In the genomic region with DNA sequence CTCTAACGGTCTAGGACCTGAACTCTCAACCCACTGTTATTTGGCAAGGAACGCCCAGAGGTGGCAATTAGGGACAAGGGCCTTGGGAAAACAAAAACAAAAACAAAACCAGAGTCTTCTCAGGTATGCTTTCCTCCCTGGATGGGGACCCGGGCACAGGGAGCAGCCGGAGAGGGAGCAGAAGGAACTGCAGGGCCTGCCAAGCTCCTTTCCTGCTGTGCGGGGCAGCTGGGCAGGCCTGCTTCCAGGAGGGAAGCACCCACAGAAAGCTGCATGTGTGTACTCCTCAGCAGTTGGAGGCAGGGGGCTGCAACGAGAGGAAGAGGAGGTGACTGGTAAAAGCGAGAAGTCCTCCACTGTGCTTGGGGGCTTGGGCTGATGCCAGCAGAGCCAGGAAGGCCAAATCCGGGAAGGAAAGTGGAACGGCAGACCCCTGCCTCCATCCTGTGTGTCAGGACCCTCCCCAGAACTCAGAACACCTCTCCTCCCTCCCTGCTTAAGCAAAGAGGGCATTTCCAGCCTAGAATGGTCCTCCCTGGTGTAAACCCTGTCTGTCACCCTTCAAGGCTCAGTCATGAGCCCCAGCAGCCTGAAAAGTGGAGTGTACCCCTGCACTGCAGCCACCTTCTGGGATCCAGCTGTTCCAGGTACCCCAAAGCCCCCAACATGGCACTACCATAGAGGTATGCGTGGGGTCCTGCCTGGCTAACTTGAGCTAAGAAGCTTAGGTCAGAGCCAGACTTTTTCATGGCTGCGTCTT, we compare ENCODE assay signal across 12 cellular contexts. TPM values are rescaled to one million over a fixed set of nuclear protein-coding genes. Genes with fewer than 3 reads are reported as not detected.
A peak's percentile ranks its signal among the peaks of the same experiment; 100 is the strongest.
DNase-seq lines count a peak whose midpoint lies in the region; ATAC-seq, FAIRE-seq and TF ChIP-seq lines count a peak whose summit lies in the region.
"Had no signal": no experiment of that assay in that cellular context is flagged by ENCODE, and none has a peak within 500 bp of the region (broad histone marks: within the 10 kb centered on the region; RNA-seq: fewer than 3 reads in every experiment).

No MANE protein-coding gene starts in this region.

- H4K20me1 ChIP-seq in H9 (ENCODE audit: control insufficient read depth, insufficient read depth, insufficient read length) (no peaks in the 10 kb centered on the region), GM12878 (ENCODE audit: control insufficient read depth, insufficient read depth) (no peaks in the 10 kb centered on the region)

- H3K23ac ChIP-seq in H9 (ENCODE audit: insufficient read length, low read depth, low read length): no peak overlapping the region

- no peak for FAIRE-seq in GM12878 (lab: Jason Lieb, UNC)
- FAIRE-seq: H54 had no signal

- TF ChIP-seq CTCF in CD14-positive monocyte (IDR thresholded peaks at IDR 0.05) (no peak), H9 (conservative IDR thresholded peaks at IDR 0.05) (no peak), GM12878 (IDR thresholded peaks at IDR 0.05 in 2 of 3, conservative IDR thresholded peaks at IDR 0.05 in 1 of 3; ENCODE audit: control insufficient read depth in 2 of 3, extremely low read depth in 1 of 3, insufficient read depth in 1 of 3, low read depth in 3 of 3, low read length in 3 of 3) (no peak), prostate gland (IDR thresholded peaks at IDR 0.05) (no peak), adrenal gland (IDR thresholded peaks at IDR 0.05) (no peak)

- ATAC-seq in GM12878: no peak
- ATAC-seq in natural killer cell treated with Interleukin-12 subunit alpha and Interleukin-12 subunit beta and Interleukin-15 and Interleukin-18, amount 100 ng/mL, for 72 hours: peak in 1 of 2 donors; percentile 4

- H2BK5ac ChIP-seq in H9 (ENCODE audit: insufficient read length, low read length): no peak overlapping the region

- DNase-seq in CD14-positive monocyte (ENCODE audit: low spot score) (no peak), H9 (no peak), GM12878 (ENCODE audit: low read depth, low spot score) (no peak), A172 (ENCODE audit: low spot score) (no peak), NCI-H2227 (lab: John Stamatoyannopoulos, UW; ENCODE audit: unreplicated experiment) (no peak), prostate gland (ENCODE audit: low spot score) (no peak), adrenal gland (no peak)
- DNase-seq in natural killer cell treated with Interleukin-12 subunit alpha and Interleukin-12 subunit beta and Interleukin-15 and Interleukin-18, amount 100 ng/mL, for 72 hours (ENCODE audit: low spot score): no peak
- DNase-seq: COR-L47, NCI-H2029 treated with DMSO at 0.1 percent for 48 hours, OCI-M1 had no signal

- no peaks in the 10 kb centered on the region for H3K27me3 ChIP-seq in H9 (ENCODE audit: insufficient read depth, low read length)
- no peaks in the 10 kb centered on the region for H3K27me3 ChIP-seq in GM12878 (replicated peaks in 1 of 2; ENCODE audit: control insufficient read depth in 2 of 2, insufficient read depth in 2 of 2, low read length in 1 of 2)
- no peaks in the 10 kb centered on the region for H3K27me3 ChIP-seq in prostate gland (replicated peaks; ENCODE audit: insufficient read depth)
- no peaks in the 10 kb centered on the region for H3K27me3 ChIP-seq in adrenal gland

- H3K4me3 Mint-ChIP-seq in CD14-positive monocyte (peak overlapping the region; percentile 37 to 71), H9 (no peak overlapping the region)
- peak overlapping the region; percentile 43 for H3K4me3 Mint-ChIP-seq in natural killer cell treated with Interleukin-12 subunit alpha and Interleukin-12 subunit beta and Interleukin-15 and Interleukin-18, amount 100 ng/mL, for 72 hours

- no peak overlapping the region for H2BK120ac ChIP-seq in H9 (ENCODE audit: low read depth, low read length, poor library complexity, severe bottlenecking)

- H2BK15ac ChIP-seq in H9 (ENCODE audit: low read depth, low read length): no peak overlapping the region

- H3T11ph ChIP-seq in H9 (ENCODE audit: low read length): no peak overlapping the region

- no peak overlapping the region for H3K56ac ChIP-seq in H9 (ENCODE audit: insufficient read length, low read depth, low read length)

- H2AK5ac ChIP-seq in H9 (ENCODE audit: insufficient read length, low read length): no peak overlapping the region

- no peak overlapping the region; the same call in 1 of the 2 replicates for H3K14ac ChIP-seq in H9 (ENCODE audit: insufficient read depth, low read length)

- H3K27ac ChIP-seq in H9 (ENCODE audit: insufficient read length, low read depth, low read length): no peak overlapping the region
- H3K27ac ChIP-seq in GM12878 (ENCODE audit: control insufficient read depth, insufficient read depth): peak overlapping the region; percentile 72
- H3K27ac ChIP-seq in prostate gland: no peak overlapping the region
- peak overlapping the region in 2 of 5 donors; percentile 47 to 53 for H3K27ac ChIP-seq in adrenal gland

- H4K91ac ChIP-seq in H9 (ENCODE audit: insufficient read length, low read depth, low read length): no peak overlapping the region

- H3K4me3 ChIP-seq in GM12878 (no peak overlapping the region), prostate gland (no peak overlapping the region), adrenal gland (no peak overlapping the region)

- H3K27me3 Mint-ChIP-seq in CD14-positive monocyte (ENCODE audit: low read depth in 3 of 3) (peaks cover 0 to 6% (median 6%) of the 10 kb centered on the region in 3 donors), H9 (ENCODE audit: low read depth) (peaks cover 1% of the 10 kb centered on the region)
- no peaks in the 10 kb centered on the region for H3K27me3 Mint-ChIP-seq in natural killer cell treated with Interleukin-12 subunit alpha and Interleukin-12 subunit beta and Interleukin-15 and Interleukin-18, amount 100 ng/mL, for 72 hours

- no peaks in the 10 kb centered on the region for H3K23me2 ChIP-seq in H9 (ENCODE audit: insufficient read length, low read depth, low read length, poor library complexity, severe bottlenecking)

- peaks cover 31 to 32% of the 10 kb centered on the region in 2 donors for H3K36me3 Mint-ChIP-seq in CD14-positive monocyte
- H3K36me3 Mint-ChIP-seq in H9 (ENCODE audit: insufficient read depth in 1 of 3, low read depth in 3 of 3): peaks cover 0 to 8% (median 4%) of the 10 kb centered on the region in 3 experiments; a peak in 2 of 7 replicates
- H3K36me3 Mint-ChIP-seq in natural killer cell treated with Interleukin-12 subunit alpha and Interleukin-12 subunit beta and Interleukin-15 and Interleukin-18, amount 100 ng/mL, for 72 hours: no peaks in the 10 kb centered on the region

- no peak overlapping the region for H2BK20ac ChIP-seq in H9 (ENCODE audit: low read depth, low read length, poor library complexity, severe bottlenecking)

- in situ Hi-C loops in GM12878 (cut with MboI): no loop called here

- H3K4me1 ChIP-seq in H9 (ENCODE audit: insufficient read depth, low read length): peaks cover 7% of the 10 kb centered on the region; the same call in 1 of the 2 replicates
- peaks cover 36% of the 10 kb centered on the region for H3K4me1 ChIP-seq in GM12878 (ENCODE audit: control insufficient read depth, insufficient read depth, low read length)
- H3K4me1 ChIP-seq in prostate gland (replicated peaks): no peaks in the 10 kb centered on the region
- H3K4me1 ChIP-seq in adrenal gland (replicated peaks in 1 of 2): peaks cover 10 to 34% of the 10 kb centered on the region in 2 donors

- H2AFZ ChIP-seq in H9 (ENCODE audit: low read length) (no peak overlapping the region), GM12878 (ENCODE audit: control insufficient read depth, low read depth, low read length) (peak overlapping the region; percentile 61)

- no peak overlapping the region for H4K5ac ChIP-seq in H9 (ENCODE audit: insufficient read length, low read depth, low read length)

- TF ChIP-seq EP300 in GM12878 (IDR thresholded peaks at IDR 0.05; ENCODE audit: borderline replicate concordance in 1 of 2, control insufficient read depth in 1 of 2, low read depth in 2 of 2, low read length in 2 of 2): no peak

- H3K9me3 ChIP-seq in H9 (ENCODE audit: control insufficient read depth, low read depth, low read length) (no peaks in the 10 kb centered on the region), GM12878 (replicated peaks; ENCODE audit: control insufficient read depth, insufficient read depth, low read length) (no peaks in the 10 kb centered on the region), prostate gland (no peaks in the 10 kb centered on the region), adrenal gland (replicated peaks in 1 of 3) (no peaks in the 10 kb centered on the region)

- SMC1A ChIA-PET in GM12878 (lab: Charles Lee; ENCODE audit: uncharacterized antibody, unreplicated experiment): interaction anchor here (1.4 to 2.3 kb wide), 2 partner anchors 17 to 239 kb away, joined by 5 to 8 read pairs; no protein-coding TSS in a partner anchor

- H3K79me2 ChIP-seq in H9 (ENCODE audit: insufficient read depth, low read length) (no peaks in the 10 kb centered on the region), GM12878 (ENCODE audit: control insufficient read depth, insufficient read depth, low read length) (no peaks in the 10 kb centered on the region)

- RAD21 ChIA-PET in GM12878 (lab: Charles Lee; ENCODE audit: unreplicated experiment): interaction anchor here (2.4 kb wide), 1 partner anchor 9 kb away, joined by 7 read pairs; no protein-coding TSS in a partner anchor

- TF ChIP-seq POLR2A in GM12878 (IDR thresholded peaks at IDR 0.05; ENCODE audit: low read depth, low read length): no peak
- TF ChIP-seq POLR2A in prostate gland (IDR thresholded peaks at IDR 0.05): no peak
- TF ChIP-seq POLR2A in adrenal gland (IDR thresholded peaks at IDR 0.05): no peak

- H3K9ac ChIP-seq in H9 (ENCODE audit: extremely low read depth, insufficient read length, low read length): no peak overlapping the region
- no peak overlapping the region; the same call in 1 of the 2 replicates for H3K9ac ChIP-seq in GM12878 (ENCODE audit: control insufficient read depth, insufficient read depth, low read length)

- no peak overlapping the region for H3K4ac ChIP-seq in H9 (ENCODE audit: low read depth, low read length)

- H3K4me2 ChIP-seq in H9 (ENCODE audit: insufficient read depth, insufficient read length, low read length): no peak overlapping the region
- peak overlapping the region; percentile 57; the same call in 1 of the 2 replicates for H3K4me2 ChIP-seq in GM12878 (ENCODE audit: control insufficient read depth, insufficient read depth)

- no peak overlapping the region for H4K8ac ChIP-seq in H9 (replicated peaks; ENCODE audit: insufficient read length, low read depth, low read length)

- intact Hi-C loops in CD14-positive monocyte (cut with micrococcal nuclease): no loop called here
- intact Hi-C loops in GM12878 (cut with micrococcal nuclease; ENCODE audit: unreplicated experiment): no loop called here
- intact Hi-C loops in prostate gland (cut with DNase I): no loop called here
- intact Hi-C loops in adrenal gland (cut with DNase I): no loop called here

- POLR2A ChIA-PET in GM12878 (lab: Charles Lee): interaction anchor here (0.6 to 2.1 kb wide), 3 partner anchors 9 to 77 kb away, joined by 3 to 7 read pairs (median 3); no protein-coding TSS in a partner anchor

- H3K9me3 Mint-ChIP-seq in CD14-positive monocyte: no peaks in the 10 kb centered on the region
- no peaks in the 10 kb centered on the region; a peak in 1 of 5 replicates for H3K9me3 Mint-ChIP-seq in H9
- H3K9me3 Mint-ChIP-seq in natural killer cell treated with Interleukin-12 subunit alpha and Interleukin-12 subunit beta and Interleukin-15 and Interleukin-18, amount 100 ng/mL, for 72 hours: no peaks in the 10 kb centered on the region

- no peak for TF ChIP-seq RAD21 in GM12878 (IDR thresholded peaks at IDR 0.05; ENCODE audit: insufficient read depth, low read depth, low read length)

- CTCF ChIA-PET in GM12878 (lab: Yijun Ruan, JAX): interaction anchor here (1.6 to 2.7 kb wide), 3 partner anchors 8 to 119 kb away, joined by 4 to 19 read pairs (median 6); no protein-coding TSS in a partner anchor

- H3K18ac ChIP-seq in H9 (ENCODE audit: insufficient read length, low read depth, low read length): peak overlapping the region; percentile 11

- H3K27ac Mint-ChIP-seq in CD14-positive monocyte (peak overlapping the region in 3 of 7 donors; percentile 40 to 69 (median 42)), H9 (peak overlapping the region in 2 of 3 experiments; percentile 44 to 50; a peak in 4 of 7 replicates)
- peak overlapping the region; percentile 76 to 77 for H3K27ac Mint-ChIP-seq in natural killer cell treated with Interleukin-12 subunit alpha and Interleukin-12 subunit beta and Interleukin-15 and Interleukin-18, amount 100 ng/mL, for 72 hours

- H3K36me3 ChIP-seq in GM12878 (ENCODE audit: control insufficient read depth in 2 of 2, insufficient read depth in 2 of 2, low read length in 1 of 2): no peaks in the 10 kb centered on the region; a peak in 2 of 4 replicates
- no peaks in the 10 kb centered on the region for H3K36me3 ChIP-seq in prostate gland
- H3K36me3 ChIP-seq in adrenal gland (replicated peaks in 1 of 2): peaks cover 0 to 7% of the 10 kb centered on the region in 2 donors

- H3K4me1 Mint-ChIP-seq in CD14-positive monocyte: peaks cover 21% of the 10 kb centered on the region
- H3K4me1 Mint-ChIP-seq in H9: peaks cover 21 to 27% of the 10 kb centered on the region in 2 experiments
- H3K4me1 Mint-ChIP-seq in natural killer cell treated with Interleukin-12 subunit alpha and Interleukin-12 subunit beta and Interleukin-15 and Interleukin-18, amount 100 ng/mL, for 72 hours (ENCODE audit: low read depth in 2 of 2): peaks cover 11 to 12% of the 10 kb centered on the region in 2 donors

- no CpG with 5 or more reads among the region's 11 CpGs for WGBS in H9 (ENCODE audit: extremely low coverage, insufficient read length, low lambda C conversion rate)
- WGBS in GM12878 (ENCODE audit: insufficient coverage, insufficient replicate concordance, low lambda C conversion rate, missing lambda C conversion rate): 85% methylated on average over 11 of the region's 11 CpGs
- WGBS in prostate gland: 71% methylated on average over 11 of the region's 11 CpGs
- 49 to 72% (median 67%) methylated on average over 7 to 11 of the region's 11 CpGs for WGBS in adrenal gland, 4 donors

- no peaks in the 10 kb centered on the region for H3K79me1 ChIP-seq in H9 (ENCODE audit: insufficient read depth, low read depth, low read length, poor library complexity, severe bottlenecking)

- no TSS peak for BruUV-seq in GM12878 (replicated peaks; lab: Mats Ljungman, UMichigan)

- H2BK12ac ChIP-seq in H9 (ENCODE audit: insufficient read length, low read depth, low read length): no peak overlapping the region

RNA-seq across cellular contexts. Expression of a gene that starts 56.3 kb away (rescaled TPM):
- polyA plus RNA-seq in CD14-positive monocyte (1 to 10 TPM; 1.7 to 2.7 TPM), GM12878 (2011; rRNA removed) (4.9 and 7.4 TPM in 2 replicates), GM12878 (2014; fragmentation: Illumina TruSeq; extraction: Trizol) (10.1 and 15.7 TPM in 2 replicates), GM12878 (2014; fragmentation: Nextera tagmentation; extraction: Ambion mirVana) (10 to 100 TPM; 11.1 to 29.9 TPM), GM12878 (2014; rRNA removed) (24.5 and 25.4 TPM in 2 replicates), GM12878 (2016; fragmentation: Nextera tagmentation; extraction: Ambion mirVana) (10 to 100 TPM; 12.3 to 16.3 TPM), adrenal gland (10 to 100 TPM; 12.1 to 26.0 (median 17.3) TPM)
- total RNA-seq in H9 (2021) (207 and 215 TPM in 2 replicates), GM12878 (2014; rRNA removed) (18.1 and 28.1 TPM in 2 replicates), GM12878 (2014; rRNA removed; fragmentation: Illumina TruSeq; extraction: Trizol) (17.7 and 18.5 TPM in 2 replicates), GM12878 (2021) (47.8 and 51.6 TPM in 2 replicates), prostate gland (10 to 100 TPM in 1 of 2 donors, 1 to 10 TPM in 1; 8.7 to 28.2 TPM), adrenal gland (10 to 100 TPM; 10.6 to 53.4 (median 26.1) TPM)
- total RNA-seq in GM12878 (2013; cell fraction: nucleolus; rRNA removed): 87.0 and 94.0 TPM in 2 replicates
- 9.7 TPM for polyA plus RNA-seq in GM12878 (2011; ENCODE audit: low read depth)
- polyA plus RNA-seq in GM12878 (2011; cell fraction: cytosol; rRNA removed): 8.9 and 11.4 TPM in 2 replicates
- 27.4 and 39.0 TPM in 2 replicates for polyA plus RNA-seq in GM12878 (2011; cell fraction: nucleus; rRNA removed)
- 17.3 and 21.3 TPM in 2 replicates for polyA plus RNA-seq in GM12878 (2012)
- 24.2 and 40.7 TPM in 2 replicates for polyA minus RNA-seq in GM12878 (2011; rRNA and poly(A)+ RNA removed)
- polyA minus RNA-seq in GM12878 (2011; cell fraction: cytosol; rRNA and poly(A)+ RNA removed): 7.3 and 19.0 TPM in 2 replicates
- polyA minus RNA-seq in GM12878 (2011; cell fraction: nucleus; rRNA and poly(A)+ RNA removed): 17.5 and 40.3 TPM in 2 replicates
- 10 to 100 TPM in 1 of 2 donors, 1 to 10 TPM in 1; 8.9 to 32.2 TPM for total RNA-seq in natural killer cell treated with Interleukin-12 subunit alpha and Interleukin-12 subunit beta and Interleukin-15 and Interleukin-18, amount 100 ng/mL, for 72 hours
- total RNA-seq in A172 (2014; rRNA removed; shearing (Covaris generic)): 4.5 and 6.8 TPM in 2 replicates

Comparison
In these comparisons a context has a peak if more than half of its experiments do, and no peak if none do; other contexts are left out.
1. H3K4me3 Mint-ChIP-seq: peak in CD14-positive monocyte (2 of 2) and natural killer cell treated with Interleukin-12 subunit alpha and Interleukin-12 subunit beta and Interleukin-15 and Interleukin-18, amount 100 ng/mL, for 72 hours (single experiment); none in H9 (0 of 2).